ENCODE assay signal across 13 cellular contexts in the genomic region with DNA sequence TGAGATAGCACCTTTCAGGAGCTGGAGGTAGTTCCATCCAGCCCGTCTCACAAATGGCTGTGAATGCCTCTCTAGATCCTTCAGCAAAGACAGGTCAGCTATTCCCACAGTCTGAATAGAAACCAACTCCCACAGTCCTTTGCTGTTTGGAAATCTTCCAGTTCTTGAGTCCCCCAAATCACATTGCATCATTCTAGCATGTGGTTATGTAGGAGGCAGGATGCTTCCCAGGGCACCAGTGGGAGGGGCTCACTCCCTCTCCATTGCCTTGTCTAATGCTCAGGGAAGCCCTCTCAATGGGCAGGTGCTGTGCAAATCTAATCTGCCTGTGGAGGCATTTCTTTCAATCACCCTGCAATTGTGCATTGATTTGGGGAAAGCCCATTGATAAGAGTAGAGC. TPM values are rescaled to one million over a fixed set of nuclear protein-coding genes. Genes with fewer than 3 reads are reported as not detected.
DNase-seq lines count a peak whose midpoint lies in the region; ATAC-seq and TF ChIP-seq lines count a peak whose summit lies in the region.
"Had no signal": no experiment of that assay in that cellular context is flagged by ENCODE, and none has a peak within 500 bp of the region (broad histone marks: within the 10 kb centered on the region; RNA-seq: fewer than 3 reads in every experiment).

No MANE protein-coding gene starts in this region.

- H3K36me3 Mint-ChIP-seq in activated CD4-positive, alpha-beta memory T cell treated with anti-CD3 and anti-CD28 coated beads for 36 hours = no peaks in the 10 kb centered on the region

- H3K27me3 Mint-ChIP-seq in activated CD4-positive, alpha-beta memory T cell treated with anti-CD3 and anti-CD28 coated beads for 36 hours = no peaks in the 10 kb centered on the region

- peak in 7 of 8 donors; percentile 19 to 68 (median 47) for ATAC-seq in heart right ventricle
- ATAC-seq in Right ventricle myocardium inferior = no peak
- no peak for ATAC-seq in aorta (ENCODE audit: low FRiP score)
- ATAC-seq: effector memory CD8-positive, alpha-beta T cell had no signal

- no peak overlapping the region for H3K4me3 Mint-ChIP-seq in activated CD4-positive, alpha-beta memory T cell treated with anti-CD3 and anti-CD28 coated beads for 36 hours
- H3K4me3 Mint-ChIP-seq: B cell; effector memory CD8-positive, alpha-beta T cell had no signal

- H3K27ac Mint-ChIP-seq in activated CD4-positive, alpha-beta memory T cell treated with anti-CD3 and anti-CD28 coated beads for 36 hours = no peak overlapping the region
- H3K27ac Mint-ChIP-seq: B cell; effector memory CD8-positive, alpha-beta T cell had no signal

- peaks cover 29% of the 10 kb centered on the region for H3K4me1 Mint-ChIP-seq in activated CD4-positive, alpha-beta memory T cell treated with anti-CD3 and anti-CD28 coated beads for 36 hours (ENCODE audit: low read depth)
- H3K4me1 Mint-ChIP-seq: B cell had no signal

- DNase-seq in heart right ventricle = peak in 1 of 2 donors; percentile 28
- no peak for DNase-seq in Right ventricle myocardium inferior (ENCODE audit: missing footprints)
- peak; percentile 71 for DNase-seq in iris pigment epithelial cell (ENCODE audit: low read depth)
- DNase-seq in aorta = peak in 1 of 2 donors; percentile 52
- no peak for DNase-seq in activated CD4-positive, alpha-beta memory T cell treated with anti-CD3 and anti-CD28 coated beads for 36 hours
- no peak for DNase-seq in OCI-M1 (lab: John Stamatoyannopoulos, UW)
- no peak for DNase-seq in BE2C
- DNase-seq: activated effector memory CD4-positive, alpha-beta T cell treated with anti-CD3 and anti-CD28 coated beads, Interleukin-2, amount 50 U/mL, for 16 hours; effector memory CD8-positive, alpha-beta T cell; occipital lobe had no signal

- CTCF ChIA-PET in activated CD4-positive, alpha-beta memory T cell treated with anti-CD3 and anti-CD28 coated beads for 36 hours (lab: Charles Lee) = interaction anchor here (0.9 to 1.5 kb wide), 2 partner anchors 162 to 164 kb away, joined by 3 to 4 read pairs; no protein-coding TSS in a partner anchor

- H3K27ac ChIP-seq in heart right ventricle (peak overlapping the region in 1 of 10 donors; percentile 65), angular gyrus (ENCODE audit: low read depth, low read length) (peak overlapping the region; percentile 4), aorta (ENCODE audit: low read depth in 1 of 2, low read length in 2 of 2) (peak overlapping the region; percentile 97 to 99)
- H3K27ac ChIP-seq: vagina had no signal

- H3K4me1 ChIP-seq in heart right ventricle = peaks cover 6 to 87% (median 52%) of the 10 kb centered on the region in 9 donors
- peaks cover 14 to 24% of the 10 kb centered on the region in 2 donors for H3K4me1 ChIP-seq in aorta (ENCODE audit: control insufficient read depth in 1 of 2, insufficient read depth in 2 of 2, low read length in 2 of 2)
- no peaks in the 10 kb centered on the region for H3K4me1 ChIP-seq in BE2C

- H3K36me3 ChIP-seq in heart right ventricle = no peaks in the 10 kb centered on the region
- H3K36me3 ChIP-seq in aorta (ENCODE audit: control insufficient read depth in 1 of 2, insufficient read depth in 2 of 2, low read length in 1 of 2) = no peaks in the 10 kb centered on the region
- H3K36me3 ChIP-seq in BE2C = no peaks in the 10 kb centered on the region
- H3K36me3 ChIP-seq: vagina had no signal

- intact Hi-C loops in heart right ventricle (cut with DNase I) (no loop called here), Right ventricle myocardium inferior (cut with DNase I) (no loop called here), aorta (cut with DNase I) (loop anchor here in 1 of 2 donors (10.0 kb wide), 1 partner anchor 388 kb away; no protein-coding TSS in a partner anchor)
- intact Hi-C loops in activated CD4-positive, alpha-beta memory T cell treated with anti-CD3 and anti-CD28 coated beads for 36 hours (cut with micrococcal nuclease) = no loop called here

- TF ChIP-seq CTCF in heart right ventricle (IDR thresholded peaks at IDR 0.05) (no peak), BE2C (IDR thresholded peaks at IDR 0.05; ENCODE audit: low read depth, low read length) (no peak)

- H3K4me3 ChIP-seq in heart right ventricle (no peak overlapping the region), aorta (ENCODE audit: low read length in 2 of 2) (no peak overlapping the region), BE2C (ENCODE audit: low read depth, low read length) (no peak overlapping the region)
- H3K4me3 ChIP-seq: vagina had no signal

- 61 to 85% methylated on average over 1 of the region's 1 CpG for WGBS in heart right ventricle, 2 donors
- 26 to 32% methylated on average over 1 of the region's 1 CpG for WGBS in aorta, 2 donors

- no peaks in the 10 kb centered on the region for H3K9me3 ChIP-seq in heart right ventricle
- no peaks in the 10 kb centered on the region for H3K9me3 ChIP-seq in aorta (ENCODE audit: control insufficient read depth, low read length)
- no peaks in the 10 kb centered on the region for H3K9me3 ChIP-seq in BE2C
- H3K9me3 ChIP-seq: vagina had no signal

- POLR2A ChIA-PET in activated CD4-positive, alpha-beta memory T cell treated with anti-CD3 and anti-CD28 coated beads for 36 hours (lab: Charles Lee) = no interaction called here

- no peaks in the 10 kb centered on the region for H3K9me3 Mint-ChIP-seq in activated CD4-positive, alpha-beta memory T cell treated with anti-CD3 and anti-CD28 coated beads for 36 hours
- H3K9me3 Mint-ChIP-seq: effector memory CD8-positive, alpha-beta T cell had no signal

- H3K27me3 ChIP-seq in heart right ventricle = no peaks in the 10 kb centered on the region
- no peaks in the 10 kb centered on the region for H3K27me3 ChIP-seq in aorta (ENCODE audit: control insufficient read depth in 1 of 2, insufficient read depth in 2 of 2, low read length in 1 of 2)
- no peaks in the 10 kb centered on the region for H3K27me3 ChIP-seq in BE2C
- H3K27me3 ChIP-seq: vagina had no signal

RNA-seq across cellular contexts. Expression of gene NAV2, which starts 14.6 kb away (rescaled TPM):
- total RNA-seq in heart right ventricle (10 to 100 TPM; 11.3 to 34.7 (median 23.7) TPM), Right ventricle myocardium inferior (14.0 TPM), aorta (100 to 1,000 TPM in 1 of 2 donors, 10 to 100 TPM in 1; 84.6 to 250 TPM)
- polyA plus RNA-seq in heart right ventricle (1 to 10 TPM; 6.9 to 9.1 TPM), aorta (10 to 100 TPM in 1 of 2 donors, 1 to 10 TPM in 1; 5.0 to 18.2 TPM)
- under 1 TPM; 0.75 to 0.86 TPM for total RNA-seq in activated CD4-positive, alpha-beta memory T cell treated with anti-CD3 and anti-CD28 coated beads for 36 hours
- polyA plus RNA-seq in BE2C (2012; ENCODE audit: insufficient read depth, insufficient read length, low read depth) = 1.6 TPM

Comparison
In these comparisons a context has a peak if more than half of its experiments do, and no peak if none do; other contexts are left out.
1. ATAC-seq: peak in heart right ventricle (7 of 8); none in Right ventricle myocardium inferior (single experiment) and aorta (single experiment).